ENCODE assay signal across 1 cellular context in the genomic region with DNA sequence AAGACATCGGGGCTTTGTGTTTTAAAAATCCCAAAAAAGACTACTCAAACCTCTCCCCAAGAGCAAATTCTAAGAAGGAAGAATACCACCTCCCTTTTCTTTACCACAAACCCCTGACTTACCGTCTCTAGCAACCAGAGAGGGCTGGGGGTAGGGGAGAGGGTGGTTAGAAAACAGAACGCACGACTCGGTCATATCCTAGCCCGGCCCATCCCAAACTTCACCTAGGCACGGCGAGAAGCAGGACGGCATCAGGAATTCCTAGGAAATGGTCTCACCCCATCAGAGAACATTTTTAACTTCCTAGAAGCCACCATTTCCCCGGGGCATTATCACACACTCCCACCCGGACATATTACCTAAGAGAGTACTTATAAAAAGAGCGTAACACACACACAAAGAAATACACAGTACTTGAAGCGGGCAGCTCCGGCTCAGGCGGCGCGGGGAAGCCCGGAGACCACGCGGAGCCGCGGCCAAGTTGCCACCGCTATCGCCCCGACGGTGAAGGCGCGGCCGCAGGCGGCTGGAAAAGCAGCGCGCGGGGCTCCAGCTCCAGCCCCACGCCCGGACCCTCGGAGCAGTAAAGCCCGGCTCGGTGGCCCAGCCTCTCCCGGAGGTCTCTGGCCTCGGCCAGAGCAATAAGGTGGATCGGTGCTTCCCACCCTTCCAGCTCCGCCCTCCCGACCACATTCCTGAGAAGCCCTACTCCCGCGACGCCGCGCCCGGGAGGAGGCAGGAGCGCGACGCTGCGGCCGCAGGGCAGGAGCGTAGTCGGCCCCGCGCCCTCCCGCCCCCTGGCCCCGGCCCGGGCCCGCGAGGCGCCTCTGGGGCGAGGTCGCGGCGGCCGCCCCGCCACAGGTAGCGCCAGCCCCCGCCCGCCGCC.
TF ChIP-seq lines count a peak whose summit lies in the region.

No MANE protein-coding gene starts in this region.

TF ChIP-seq in GM23338, 12 proteins besides CTCF, POLR2A, EP300 and RAD21 (continued from another document):
- TF ChIP-seq NANOG (IDR thresholded peaks at IDR 0.05; ENCODE audit: borderline replicate concordance) (no peak), CREB1 (CRISPR knock-in tag; IDR thresholded peaks at IDR 0.05; ENCODE audit: low read depth) (0 out of 2 replicates have a peak, but pooled peaks have one; percentile 38), EZH2phosphoT487 (IDR thresholded peaks at IDR 0.05; ENCODE audit: unreplicated experiment) (no peak), ZNF331 (CRISPR knock-in tag; IDR thresholded peaks at IDR 0.05; ENCODE audit: low read depth) (no peak), POLR2AphosphoS5 (IDR thresholded peaks at IDR 0.05; ENCODE audit: low read depth) (peak; percentile 25; the same call in 1 of the 2 replicates), STAT1 (IDR thresholded peaks at IDR 0.05; ENCODE audit: unreplicated experiment) (no peak), JUNB (IDR thresholded peaks at IDR 0.05; ENCODE audit: unreplicated experiment) (no peak), ZNF114 (CRISPR knock-in tag; IDR thresholded peaks at IDR 0.05) (no peak)
- TF ChIP-seq, protein P1, sequence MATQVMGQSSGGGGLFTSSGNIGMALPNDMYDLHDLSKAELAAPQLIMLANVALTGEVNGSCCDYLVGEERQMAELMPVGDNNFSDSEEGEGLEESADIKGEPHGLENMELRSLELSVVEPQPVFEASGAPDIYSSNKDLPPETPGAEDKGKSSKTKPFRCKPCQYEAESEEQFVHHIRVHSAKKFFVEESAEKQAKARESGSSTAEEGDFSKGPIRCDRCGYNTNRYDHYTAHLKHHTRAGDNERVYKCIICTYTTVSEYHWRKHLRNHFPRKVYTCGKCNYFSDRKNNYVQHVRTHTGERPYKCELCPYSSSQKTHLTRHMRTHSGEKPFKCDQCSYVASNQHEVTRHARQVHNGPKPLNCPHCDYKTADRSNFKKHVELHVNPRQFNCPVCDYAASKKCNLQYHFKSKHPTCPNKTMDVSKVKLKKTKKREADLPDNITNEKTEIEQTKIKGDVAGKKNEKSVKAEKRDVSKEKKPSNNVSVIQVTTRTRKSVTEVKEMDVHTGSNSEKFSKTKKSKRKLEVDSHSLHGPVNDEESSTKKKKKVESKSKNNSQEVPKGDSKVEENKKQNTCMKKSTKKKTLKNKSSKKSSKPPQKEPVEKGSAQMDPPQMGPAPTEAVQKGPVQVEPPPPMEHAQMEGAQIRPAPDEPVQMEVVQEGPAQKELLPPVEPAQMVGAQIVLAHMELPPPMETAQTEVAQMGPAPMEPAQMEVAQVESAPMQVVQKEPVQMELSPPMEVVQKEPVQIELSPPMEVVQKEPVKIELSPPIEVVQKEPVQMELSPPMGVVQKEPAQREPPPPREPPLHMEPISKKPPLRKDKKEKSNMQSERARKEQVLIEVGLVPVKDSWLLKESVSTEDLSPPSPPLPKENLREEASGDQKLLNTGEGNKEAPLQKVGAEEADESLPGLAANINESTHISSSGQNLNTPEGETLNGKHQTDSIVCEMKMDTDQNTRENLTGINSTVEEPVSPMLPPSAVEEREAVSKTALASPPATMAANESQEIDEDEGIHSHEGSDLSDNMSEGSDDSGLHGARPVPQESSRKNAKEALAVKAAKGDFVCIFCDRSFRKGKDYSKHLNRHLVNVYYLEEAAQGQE (IDR thresholded peaks at IDR 0.05; ENCODE audit: unreplicated experiment), result no peak
- TF ChIP-seq, protein P2, sequence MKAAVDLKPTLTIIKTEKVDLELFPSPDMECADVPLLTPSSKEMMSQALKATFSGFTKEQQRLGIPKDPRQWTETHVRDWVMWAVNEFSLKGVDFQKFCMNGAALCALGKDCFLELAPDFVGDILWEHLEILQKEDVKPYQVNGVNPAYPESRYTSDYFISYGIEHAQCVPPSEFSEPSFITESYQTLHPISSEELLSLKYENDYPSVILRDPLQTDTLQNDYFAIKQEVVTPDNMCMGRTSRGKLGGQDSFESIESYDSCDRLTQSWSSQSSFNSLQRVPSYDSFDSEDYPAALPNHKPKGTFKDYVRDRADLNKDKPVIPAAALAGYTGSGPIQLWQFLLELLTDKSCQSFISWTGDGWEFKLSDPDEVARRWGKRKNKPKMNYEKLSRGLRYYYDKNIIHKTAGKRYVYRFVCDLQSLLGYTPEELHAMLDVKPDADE (IDR thresholded peaks at IDR 0.05), result no peak
